9 cellular contexts compared by ENCODE assay signal in the genomic region with DNA sequence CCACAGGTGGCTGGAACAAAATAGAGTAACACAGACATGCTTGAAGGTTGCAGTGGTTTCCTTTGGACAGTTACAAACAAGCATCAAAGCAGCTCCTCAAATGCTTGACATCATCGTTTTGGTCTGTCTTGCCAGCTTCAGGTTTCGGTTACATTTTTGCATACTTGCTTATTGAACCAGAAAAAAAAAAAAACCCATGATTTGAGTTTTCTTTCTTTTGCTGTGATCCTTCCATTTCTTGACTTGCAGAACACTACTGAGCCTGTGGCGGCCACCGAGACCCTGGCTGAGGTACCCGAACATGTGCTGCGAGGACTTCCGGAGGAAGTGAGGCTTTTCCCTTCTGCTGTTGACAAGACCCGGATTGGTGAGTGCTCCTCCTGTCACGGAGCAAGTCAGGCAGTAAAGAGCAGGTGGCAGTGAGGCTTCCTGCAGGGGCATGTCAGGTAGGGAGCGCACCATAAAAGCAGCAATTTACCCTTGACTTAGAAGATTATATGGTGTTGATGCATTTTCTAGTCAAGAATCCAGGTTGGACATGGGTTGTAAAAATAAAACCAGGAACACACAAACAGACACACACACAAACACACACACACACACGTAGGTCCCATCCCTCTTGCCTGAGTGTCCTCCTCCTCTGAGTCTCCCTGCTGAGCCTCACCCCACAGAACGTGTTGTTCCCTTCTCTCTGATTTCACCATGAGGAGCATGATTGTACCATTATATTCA. TPM values are rescaled to one million over a fixed set of nuclear protein-coding genes. Genes with fewer than 3 reads are reported as not detected.
A peak's percentile ranks its signal among the peaks of the same experiment; 100 is the strongest.
DNase-seq lines count a peak whose midpoint lies in the region; ATAC-seq and TF ChIP-seq lines count a peak whose summit lies in the region.
"Had no signal": no experiment of that assay in that cellular context is flagged by ENCODE, and none has a peak within 500 bp of the region (broad histone marks: within the 10 kb centered on the region; RNA-seq: fewer than 3 reads in every experiment).

No MANE protein-coding gene starts in this region.

- peak; percentile 86 for ATAC-seq in HG03378 (IDR thresholded peaks at IDR 0.05; ENCODE audit: unreplicated experiment)
- peak; percentile 96 to 98 for ATAC-seq in activated CD4-positive, CD25-positive, alpha-beta regulatory T cell treated with anti-CD3 and anti-CD28 coated beads, Interleukin-2, amount 50 U/mL, for 24 hours

- TF ChIP-seq CTCF in left ventricle myocardium inferior (IDR thresholded peaks at IDR 0.05; ENCODE audit: borderline replicate concordance), result no peak
- no peak for TF ChIP-seq CTCF in colonic mucosa (IDR thresholded peaks at IDR 0.05)

- intact Hi-C loops in left ventricle myocardium inferior (cut with micrococcal nuclease), result no loop called here
- intact Hi-C loops in cardiac septum (cut with DNase I), result no loop called here
- intact Hi-C loops in colonic mucosa (cut with DNase I), result no loop called here

- H3K9me3 ChIP-seq in left ventricle myocardium inferior (replicated peaks) (no peaks in the 10 kb centered on the region), colonic mucosa (no peaks in the 10 kb centered on the region), skeletal muscle tissue (ENCODE audit: control insufficient read depth in 3 of 3, low read length in 3 of 3) (no peaks in the 10 kb centered on the region)

- no peaks in the 10 kb centered on the region for H3K36me3 ChIP-seq in left ventricle myocardium inferior
- H3K36me3 ChIP-seq in colonic mucosa, result no peaks in the 10 kb centered on the region
- H3K36me3 ChIP-seq in skeletal muscle tissue (ENCODE audit: control insufficient read depth in 3 of 3, insufficient read depth in 3 of 3, low read length in 3 of 3), result peaks cover 0 to 2% (median 0%) of the 10 kb centered on the region in 3 donors

- H3K9ac ChIP-seq in colonic mucosa (ENCODE audit: low read depth in 2 of 2, low read length in 2 of 2) (peak overlapping the region in 1 of 2 donors; percentile 6), skeletal muscle tissue (ENCODE audit: low read depth in 1 of 3, low read length in 3 of 3) (no peak overlapping the region)

- H3K27me3 ChIP-seq in left ventricle myocardium inferior (ENCODE audit: low read depth) (no peaks in the 10 kb centered on the region), colonic mucosa (no peaks in the 10 kb centered on the region), skeletal muscle tissue (ENCODE audit: control insufficient read depth in 3 of 3, insufficient read depth in 3 of 3, low read length in 3 of 3) (no peaks in the 10 kb centered on the region)

- H3K4me3 ChIP-seq in left ventricle myocardium inferior, result peak overlapping the region; percentile 20
- H3K4me3 ChIP-seq in colonic mucosa, result no peak overlapping the region
- peak overlapping the region in 2 of 3 donors; percentile 6 to 35 for H3K4me3 ChIP-seq in skeletal muscle tissue (ENCODE audit: low read length in 3 of 3)

- no peaks in the 10 kb centered on the region for H3K4me1 ChIP-seq in left ventricle myocardium inferior
- H3K4me1 ChIP-seq in colonic mucosa, result no peaks in the 10 kb centered on the region
- peaks cover 0 to 5% (median 0%) of the 10 kb centered on the region in 3 donors for H3K4me1 ChIP-seq in skeletal muscle tissue (ENCODE audit: control insufficient read depth in 3 of 3, insufficient read depth in 3 of 3, low read length in 3 of 3)

- H3K27ac ChIP-seq in left ventricle myocardium inferior (replicated peaks), result no peak overlapping the region
- H3K27ac ChIP-seq in colonic mucosa, result peak overlapping the region; percentile 47
- no peak overlapping the region for H3K27ac ChIP-seq in skeletal muscle tissue (ENCODE audit: low read depth, low read length)
- H3K27ac ChIP-seq: C4-2B had no signal

- DNase-seq in left ventricle myocardium inferior, result no peak
- no peak for DNase-seq in cardiac septum (ENCODE audit: low spot score)
- peak; percentile 62 for DNase-seq in colonic mucosa
- no peak for DNase-seq in NCI-H748 (lab: John Stamatoyannopoulos, UW; ENCODE audit: unreplicated experiment)
- no peak for DNase-seq in AG08396 (ENCODE audit: low spot score)

RNA-seq across cellular contexts. Expression of a gene that starts 30.9 kb away (rescaled TPM):
- total RNA-seq in left ventricle myocardium inferior (36.1 TPM), cardiac septum (44.5 TPM), colonic mucosa (10 to 100 TPM; 29.3 to 30.0 TPM), skeletal muscle tissue (23.0 TPM)
